In the genomic region with DNA sequence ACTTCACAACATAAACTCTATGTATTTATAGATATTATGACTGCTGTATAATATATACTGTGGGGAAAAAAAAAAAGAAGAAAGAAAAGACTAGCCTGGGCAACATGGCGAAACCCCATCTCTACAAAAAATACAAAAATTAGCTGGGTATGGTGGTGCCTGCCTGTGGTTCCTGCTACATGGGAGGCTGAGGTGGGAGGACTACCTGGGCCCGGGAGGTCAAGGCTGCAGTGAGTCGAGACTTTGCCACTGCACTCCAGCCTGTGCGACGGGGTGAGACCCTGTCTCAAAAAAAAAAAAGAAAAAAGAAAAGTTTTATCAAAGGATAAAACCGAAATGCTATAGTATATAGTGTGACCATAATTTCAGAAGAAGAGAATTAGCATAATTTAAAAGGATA, we compare ENCODE assay signal across 10 cellular contexts. TPM values are rescaled to one million over a fixed set of nuclear protein-coding genes. Genes with fewer than 3 reads are reported as not detected.
DNase-seq lines count a peak whose midpoint lies in the region; ATAC-seq and TF ChIP-seq lines count a peak whose summit lies in the region.
"Had no signal": no experiment of that assay in that cellular context is flagged by ENCODE, and none has a peak within 500 bp of the region (broad histone marks: within the 10 kb centered on the region; RNA-seq: fewer than 3 reads in every experiment).

No MANE protein-coding gene starts in this region.

- H3K9me3 ChIP-seq in DOHH2 (ENCODE audit: control insufficient read depth, insufficient read depth, low read length) (no peaks in the 10 kb centered on the region), Panc1 (ENCODE audit: control insufficient read depth, insufficient read depth, low read depth, low read length) (no peaks in the 10 kb centered on the region), esophagus muscularis mucosa (no peaks in the 10 kb centered on the region), psoas muscle (no peaks in the 10 kb centered on the region)

- no peak for TF ChIP-seq EP300 in esophagus muscularis mucosa (IDR thresholded peaks at IDR 0.05)

- peaks cover 42% of the 10 kb centered on the region for H3K36me3 ChIP-seq in DOHH2 (ENCODE audit: control insufficient read depth, low read length)
- H3K36me3 ChIP-seq in Panc1 (ENCODE audit: control insufficient read depth, insufficient read depth, low read length): peaks cover 3% of the 10 kb centered on the region
- H3K36me3 ChIP-seq in esophagus muscularis mucosa: peaks cover 0 to 10% (median 2%) of the 10 kb centered on the region in 4 donors
- peaks cover 0 to 10% of the 10 kb centered on the region in 2 donors for H3K36me3 ChIP-seq in psoas muscle (ENCODE audit: insufficient read depth in 1 of 2, low read depth in 1 of 2)

- no peaks in the 10 kb centered on the region for H3K9me2 ChIP-seq in DOHH2 (replicated peaks; ENCODE audit: control insufficient read depth, low read length)

- H3K27me3 ChIP-seq in DOHH2 (ENCODE audit: control insufficient read depth, low read length) (no peaks in the 10 kb centered on the region), Panc1 (ENCODE audit: control insufficient read depth, insufficient read depth, low read length) (no peaks in the 10 kb centered on the region), esophagus muscularis mucosa (no peaks in the 10 kb centered on the region), psoas muscle (ENCODE audit: insufficient read depth in 3 of 3, low read length in 2 of 3) (no peaks in the 10 kb centered on the region)

- TF ChIP-seq CTCF in DOHH2 (IDR thresholded peaks at IDR 0.05; ENCODE audit: low read depth, low read length, poor library complexity, severe bottlenecking): no peak
- no peak for TF ChIP-seq CTCF in Panc1 (IDR thresholded peaks at IDR 0.05)
- no peak for TF ChIP-seq CTCF in esophagus muscularis mucosa (IDR thresholded peaks at IDR 0.05)
- TF ChIP-seq CTCF in psoas muscle (IDR thresholded peaks at IDR 0.05): no peak
- no peak for TF ChIP-seq CTCF in GM20000 (IDR thresholded peaks at IDR 0.05; ENCODE audit: extremely low read depth, missing control alignments)

- no peak for DNase-seq in Panc1 (ENCODE audit: low read depth, low spot score)
- DNase-seq in esophagus muscularis mucosa (ENCODE audit: extremely low spot score): no peak
- no peak for DNase-seq in psoas muscle
- no peak for DNase-seq in H4 (ENCODE audit: low spot score)
- no peak for DNase-seq in GM20000 (ENCODE audit: low spot score)
- DNase-seq: activated CD4-positive, alpha-beta T cell treated with anti-CD3 and anti-CD28 coated beads, Interleukin-2, amount 50 U/mL, for 48 hours; head of caudate nucleus had no signal

- no peak overlapping the region for H3K27ac ChIP-seq in DOHH2 (ENCODE audit: low read depth, low read length)
- peak overlapping the region; percentile 54; the same call in 1 of the 2 replicates for H3K27ac ChIP-seq in Panc1 (ENCODE audit: low read length)
- no peak overlapping the region for H3K27ac ChIP-seq in esophagus muscularis mucosa (replicated peaks in 1 of 4)
- peak overlapping the region; percentile 36 for H3K27ac ChIP-seq in psoas muscle

- BruUV-seq in Panc1 (replicated peaks; lab: Mats Ljungman, UMichigan): no TSS peak

- peak overlapping the region; percentile 81 for H3K4me2 ChIP-seq in DOHH2 (ENCODE audit: low read length)

- 88% methylated on average over 6 of the region's 6 CpGs for whole genome bisulfite sequencing in esophagus muscularis mucosa
- WGBS in psoas muscle, 3 donors: 87 to 92% (median 88%) methylated on average over 6 of the region's 6 CpGs

- TF ChIP-seq POLR2A in esophagus muscularis mucosa (IDR thresholded peaks at IDR 0.05; ENCODE audit: low read depth): no peak

- POLR2A ChIA-PET in Panc1 (lab: Charles Lee): interaction anchor here (0.9 kb wide), 1 partner anchor 26 kb away, joined by 5 read pairs; no protein-coding TSS in a partner anchor

- H4K20me1 ChIP-seq in DOHH2 (ENCODE audit: control insufficient read depth, insufficient read depth, low read depth, low read length): peaks cover 23% of the 10 kb centered on the region

- no peak for ATAC-seq in Panc1
- ATAC-seq in psoas muscle: no peak
- ATAC-seq in GM19395 (IDR thresholded peaks at IDR 0.05; ENCODE audit: unreplicated experiment): no peak
- ATAC-seq in GM18873 (IDR thresholded peaks at IDR 0.05; ENCODE audit: low FRiP score, unreplicated experiment): no peak

- peaks cover 82% of the 10 kb centered on the region for H3K79me2 ChIP-seq in DOHH2 (ENCODE audit: control insufficient read depth, low read length)

- H3F3A ChIP-seq in DOHH2 (ENCODE audit: control insufficient read depth, insufficient read depth): peaks cover 4% of the 10 kb centered on the region

- intact Hi-C loops in Panc1 (cut with micrococcal nuclease; ENCODE audit: unreplicated experiment): loop anchor here (10.0 kb wide), 1 partner anchor 90 kb away; a partner anchor contains a TSS
- intact Hi-C loops in esophagus muscularis mucosa (cut with DNase I): loop anchor here (5.0 kb wide), 1 partner anchor 93 kb away; a partner anchor contains a TSS
- intact Hi-C loops in psoas muscle (cut with DNase I): loop anchor here (5.0 kb wide), 2 partner anchors 93 to 257 kb away; a partner anchor contains a TSS

- in situ Hi-C loops in Panc1 (cut with HindIII; ENCODE audit: low pct_unique_long_range_greater_than_20kb, low sequenced_read_pairs): no loop called here

- CTCF ChIA-PET in Panc1 (lab: Charles Lee): no interaction called here

- H3K4me1 ChIP-seq in DOHH2 (ENCODE audit: control insufficient read depth, low read length) (peaks cover 49% of the 10 kb centered on the region), Panc1 (ENCODE audit: control insufficient read depth, insufficient read depth, low read length) (peaks cover 19% of the 10 kb centered on the region), esophagus muscularis mucosa (peaks cover 50 to 64% (median 58%) of the 10 kb centered on the region in 4 donors), psoas muscle (peaks cover 52% of the 10 kb centered on the region)

- peak overlapping the region; percentile 98 for H3K4me3 ChIP-seq in DOHH2 (ENCODE audit: low read length)
- peak overlapping the region; percentile 65 to 93 for H3K4me3 ChIP-seq in Panc1 (ENCODE audit: low read depth in 2 of 2, low read length in 2 of 2)
- peak overlapping the region; percentile 58 to 94 (median 80) for H3K4me3 ChIP-seq in esophagus muscularis mucosa
- H3K4me3 ChIP-seq in psoas muscle: peak overlapping the region; percentile 95

RNA-seq across cellular contexts. Expression of a gene that starts 2.7 kb away (rescaled TPM):
- total RNA-seq in Panc1 (2021; ENCODE audit: unreplicated experiment) (14.0 TPM), esophagus muscularis mucosa (10 to 100 TPM; 13.0 to 15.4 (median 14.3) TPM), psoas muscle (10 to 100 TPM; 13.7 to 39.9 (median 23.5) TPM)
- 4.3 TPM for polyA plus RNA-seq in Panc1 (2012; ENCODE audit: insufficient read length)
- polyA plus RNA-seq in psoas muscle: 10 to 100 TPM in 2 of 3 donors, 1 to 10 TPM in 1; 5.2 to 25.4 (median 12.6) TPM
- total RNA-seq in H4 (2014; rRNA removed; shearing (Covaris generic)): 4.7 and 7.1 TPM in 2 replicates

RNA-seq across cellular contexts. Expression of a gene that starts 3.1 kb away (rescaled TPM):
- total RNA-seq in Panc1 (2021; ENCODE audit: unreplicated experiment): 20.0 TPM
- polyA plus RNA-seq in Panc1 (2012; ENCODE audit: insufficient read length): 14.0 TPM
- total RNA-seq in esophagus muscularis mucosa: 10 to 100 TPM; 11.9 to 23.7 (median 15.0) TPM
- 1 to 10 TPM; 7.0 to 9.8 (median 9.2) TPM for total RNA-seq in psoas muscle
- polyA plus RNA-seq in psoas muscle: 10 to 100 TPM in 1 of 3 donors, 1 to 10 TPM in 2; 4.3 to 14.8 (median 6.2) TPM
- 14.7 and 15.6 TPM in 2 replicates for total RNA-seq in H4 (2014; rRNA removed; shearing (Covaris generic))

Comparison
In these comparisons a context has a peak if more than half of its experiments do, and no peak if none do; other contexts are left out.
1. H3K27ac ChIP-seq: peak in Panc1 (single experiment) and psoas muscle (single experiment); none in DOHH2 (single experiment) and esophagus muscularis mucosa (0 of 4).
2. Peak in every context shown above with its lines, with median percentiles within 50 percentile points of each other: H3K4me3 ChIP-seq.